ENCODE assay signal across 13 cellular contexts in genomic region chr1:87044840-87045239, GRCh38.
A peak's percentile ranks its signal among the peaks of the same experiment; 100 is the strongest.
DNase-seq lines count a peak whose midpoint lies in the region; ATAC-seq and TF ChIP-seq lines count a peak whose summit lies in the region.
"Had no signal": no experiment of that assay in that cellular context is flagged by ENCODE, and none has a peak within 500 bp of the region (broad histone marks: within the 10 kb centered on the region; RNA-seq: fewer than 3 reads in every experiment).

No MANE protein-coding gene starts in this region.

- no peaks in the 10 kb centered on the region for H3K9me3 ChIP-seq in CD4-positive, alpha-beta memory T cell (ENCODE audit: control insufficient read depth in 1 of 2, low read length in 2 of 2)
- H3K9me3 ChIP-seq in esophagus muscularis mucosa = peaks cover 0 to 2% (median 0%) of the 10 kb centered on the region in 4 donors

- H3K27me3 Mint-ChIP-seq in CD4-positive, alpha-beta memory T cell = no peaks in the 10 kb centered on the region

- 85% methylated on average over 5 of the region's 5 CpGs for WGBS in esophagus muscularis mucosa

- no peak for TF ChIP-seq CTCF in esophagus muscularis mucosa (IDR thresholded peaks at IDR 0.05)

- no peak overlapping the region for H3K27ac ChIP-seq in CD4-positive, alpha-beta memory T cell (ENCODE audit: low read depth, low read length)
- H3K27ac ChIP-seq in esophagus muscularis mucosa (replicated peaks in 1 of 4) = no peak overlapping the region

- intact Hi-C loops in CD4-positive, alpha-beta memory T cell (cut with micrococcal nuclease) = loop anchor here (10.0 kb wide), 2 partner anchors 130 to 340 kb away; partner anchors contain the start of genes HS2ST1, SELENOF and SH3GLB1
- intact Hi-C loops in esophagus muscularis mucosa (cut with DNase I) = no loop called here
- intact Hi-C loops in head of caudate nucleus (cut with DNase I) = no loop called here

- CTCF ChIA-PET in CD4-positive, alpha-beta memory T cell (lab: Charles Lee; ENCODE audit: partially characterized antibody) = interaction anchor here (1.2 kb wide), 1 partner anchor 39 kb away, joined by 4 read pairs; no protein-coding TSS in a partner anchor

- no peaks in the 10 kb centered on the region for H3K27me3 ChIP-seq in CD4-positive, alpha-beta memory T cell (ENCODE audit: insufficient read depth, low read length)
- H3K27me3 ChIP-seq in esophagus muscularis mucosa = no peaks in the 10 kb centered on the region

- no peak overlapping the region for H3K4me3 ChIP-seq in CD4-positive, alpha-beta memory T cell (ENCODE audit: low read length in 2 of 2)
- no peak overlapping the region for H3K4me3 ChIP-seq in esophagus muscularis mucosa
- H3K4me3 ChIP-seq: GM23338, lung had no signal

- peak; percentile 72 to 86 (median 80) for DNase-seq in CD4-positive, alpha-beta memory T cell
- peak; percentile 6 for DNase-seq in activated CD4-positive, alpha-beta T cell treated with anti-CD3 and anti-CD28 coated beads, Interleukin-2, amount 50 U/mL, for 1 hour
- DNase-seq in esophagus muscularis mucosa (ENCODE audit: extremely low spot score) (no peak), AML-193 (lab: John Stamatoyannopoulos, UW) (no peak), superior temporal gyrus (ENCODE audit: extremely low spot score) (no peak), head of caudate nucleus (no peak)
- DNase-seq: aorta; SIG-M5; stimulated activated CD4-positive, alpha-beta T cell treated with anti-CD3 and anti-CD28 coated beads, Interleukin-12 subunit alpha, Interleukin-12 subunit beta, amount 100 ng/mL, for 4 hours had no signal

- H3K27ac Mint-ChIP-seq in CD4-positive, alpha-beta memory T cell = peak overlapping the region; percentile 62 to 98 (median 96)
- H3K27ac Mint-ChIP-seq: GM23338 had no signal

- peaks cover 0 to 9% (median 6%) of the 10 kb centered on the region in 8 donors for H3K9me3 Mint-ChIP-seq in CD4-positive, alpha-beta memory T cell

- H3K4me1 ChIP-seq in CD4-positive, alpha-beta memory T cell (ENCODE audit: insufficient read depth, low read length) = peaks cover 22% of the 10 kb centered on the region
- no peaks in the 10 kb centered on the region for H3K4me1 ChIP-seq in esophagus muscularis mucosa

- no peak for TF ChIP-seq EP300 in esophagus muscularis mucosa (IDR thresholded peaks at IDR 0.05)

- no peak for TF ChIP-seq POLR2A in esophagus muscularis mucosa (IDR thresholded peaks at IDR 0.05; ENCODE audit: low read depth)

- H3K36me3 ChIP-seq in CD4-positive, alpha-beta memory T cell (ENCODE audit: insufficient read depth, low read length) = no peaks in the 10 kb centered on the region
- H3K36me3 ChIP-seq in esophagus muscularis mucosa = no peaks in the 10 kb centered on the region

- peaks cover 5 to 18% of the 10 kb centered on the region in 2 donors for H3K36me3 Mint-ChIP-seq in CD4-positive, alpha-beta memory T cell

- ATAC-seq in GM18909 (IDR thresholded peaks at IDR 0.05; ENCODE audit: poor library complexity, unreplicated experiment) (peak; percentile 67), HG03039 (IDR thresholded peaks at IDR 0.05; ENCODE audit: unreplicated experiment) (peak; percentile 55)
- ATAC-seq: GM23338 had no signal

- POLR2A ChIA-PET in CD4-positive, alpha-beta memory T cell (lab: Charles Lee; ENCODE audit: partially characterized antibody) = interaction anchor here (1.0 kb wide), 1 partner anchor 131 kb away, joined by 5 read pairs; the partner anchor contains the start of genes HS2ST1 and SELENOF

- H3K4me1 Mint-ChIP-seq in CD4-positive, alpha-beta memory T cell = peaks cover 25 to 35% (median 31%) of the 10 kb centered on the region in 4 donors
- H3K4me1 Mint-ChIP-seq: GM23338 had no signal

- peak overlapping the region in 7 of 8 donors; percentile 0 to 73 (median 27) for H3K4me3 Mint-ChIP-seq in CD4-positive, alpha-beta memory T cell
- H3K4me3 Mint-ChIP-seq: GM23338 had no signal

Comparison
In these comparisons a context has a peak if more than half of its experiments do, and no peak if none do; other contexts are left out.
1. DNase-seq: peak in CD4-positive, alpha-beta memory T cell (5 of 5) and activated CD4-positive, alpha-beta T cell treated with anti-CD3 and anti-CD28 coated beads, Interleukin-2, amount 50 U/mL, for 1 hour (single experiment); none in esophagus muscularis mucosa (single experiment), AML-193 (0 of 2), superior temporal gyrus (single experiment) and head of caudate nucleus (0 of 42).